ENCODE assay signal across 14 cellular contexts in genomic region chr11:65586247-65586630, GRCh38. TPM values are rescaled to one million over a fixed set of nuclear protein-coding genes. Genes with fewer than 3 reads are reported as not detected.
DNase-seq lines count a peak whose midpoint lies in the region; ATAC-seq and TF ChIP-seq lines count a peak whose summit lies in the region.
"Had no signal": no experiment of that assay in that cellular context is flagged by ENCODE, and none has a peak within 500 bp of the region (broad histone marks: within the 10 kb centered on the region; RNA-seq: fewer than 3 reads in every experiment).

No MANE protein-coding gene starts in this region.

- H3T11ph ChIP-seq in H9 (ENCODE audit: low read length), result no peak overlapping the region

- peaks cover 36% of the 10 kb centered on the region for H3K4me1 Mint-ChIP-seq in brain
- peaks cover 58% of the 10 kb centered on the region for H3K4me1 Mint-ChIP-seq in nephron progenitor cell
- peaks cover under 1 to 30% of the 10 kb centered on the region in 2 experiments; a peak in 3 of 4 replicates for H3K4me1 Mint-ChIP-seq in H9

- H3K4me3 ChIP-seq in BLaER1, result no peak overlapping the region
- H3K4me3 ChIP-seq in GM12865 (ENCODE audit: low read depth, low read length), result peak overlapping the region; percentile 34; the same call in 1 of the 2 replicates
- H3K4me3 ChIP-seq: right lobe of liver had no signal

- H3K4me3 Mint-ChIP-seq in brain (peak overlapping the region in 3 of 5 experiments; percentile 1 to 57 (median 41)), nephron progenitor cell (no peak overlapping the region), H9 (peak overlapping the region in 1 of 2 experiments; percentile 34; a peak in 3 of 5 replicates)

- H3K27ac ChIP-seq in BLaER1 (peak overlapping the region; percentile 58), H9 (ENCODE audit: insufficient read length, low read depth, low read length) (no peak overlapping the region)
- H3K27ac ChIP-seq: right lobe of liver had no signal

- H3K36me3 Mint-ChIP-seq in brain (peaks cover 12% of the 10 kb centered on the region), nephron progenitor cell (ENCODE audit: low read depth) (peaks cover 5% of the 10 kb centered on the region), H9 (ENCODE audit: insufficient read depth in 1 of 3, low read depth in 3 of 3) (peaks cover 0 to 4% (median 3%) of the 10 kb centered on the region in 3 experiments; a peak in 3 of 7 replicates)

- H3K27ac Mint-ChIP-seq in brain, result peak overlapping the region in 2 of 5 experiments; percentile 76 to 85
- peak overlapping the region; percentile 18 for H3K27ac Mint-ChIP-seq in nephron progenitor cell
- peak overlapping the region in 1 of 3 experiments; percentile 57; a peak in 1 of 7 replicates for H3K27ac Mint-ChIP-seq in H9

- no CpG with 5 or more reads among the region's 4 CpGs for WGBS in H9 (ENCODE audit: extremely low coverage, insufficient read length, low lambda C conversion rate)

- H2BK12ac ChIP-seq in H9 (ENCODE audit: insufficient read length, low read depth, low read length), result no peak overlapping the region

- H3K4me2 ChIP-seq in BLaER1 (peak overlapping the region; percentile 96), H9 (ENCODE audit: insufficient read depth, insufficient read length, low read length) (no peak overlapping the region)

- H3K4me1 ChIP-seq in BLaER1 (peaks cover 52% of the 10 kb centered on the region), H9 (ENCODE audit: insufficient read depth, low read length) (no peaks in the 10 kb centered on the region)
- H3K4me1 ChIP-seq: right lobe of liver had no signal

- H2AFZ ChIP-seq in H9 (ENCODE audit: low read length), result no peak overlapping the region

- H3K9me3 ChIP-seq in BLaER1 (no peaks in the 10 kb centered on the region), H9 (ENCODE audit: control insufficient read depth, low read depth, low read length) (no peaks in the 10 kb centered on the region)
- H3K9me3 ChIP-seq: right lobe of liver had no signal

- H2AK5ac ChIP-seq in H9 (ENCODE audit: insufficient read length, low read length), result no peak overlapping the region

- H3K23me2 ChIP-seq in H9 (ENCODE audit: insufficient read length, low read depth, low read length, poor library complexity, severe bottlenecking), result no peaks in the 10 kb centered on the region

- H3K27me3 Mint-ChIP-seq in brain, result peaks cover 19% of the 10 kb centered on the region
- peaks cover 52% of the 10 kb centered on the region for H3K27me3 Mint-ChIP-seq in nephron progenitor cell (ENCODE audit: low read depth, poor library complexity)
- peaks cover 19% of the 10 kb centered on the region for H3K27me3 Mint-ChIP-seq in H9 (ENCODE audit: low read depth)

- H3K18ac ChIP-seq in H9 (ENCODE audit: insufficient read length, low read depth, low read length), result no peak overlapping the region

- H3K27me3 ChIP-seq in BLaER1, result no peaks in the 10 kb centered on the region
- no peaks in the 10 kb centered on the region; the same call in 1 of the 2 replicates for H3K27me3 ChIP-seq in H9 (ENCODE audit: insufficient read depth, low read length)
- H3K27me3 ChIP-seq: right lobe of liver had no signal

- H4K91ac ChIP-seq in H9 (ENCODE audit: insufficient read length, low read depth, low read length), result no peak overlapping the region

- H3K56ac ChIP-seq in H9 (ENCODE audit: insufficient read length, low read depth, low read length), result no peak overlapping the region

- H4K8ac ChIP-seq in H9 (replicated peaks; ENCODE audit: insufficient read length, low read depth, low read length), result no peak overlapping the region

- no peak overlapping the region for H4K5ac ChIP-seq in H9 (ENCODE audit: insufficient read length, low read depth, low read length)

- H2BK20ac ChIP-seq in H9 (ENCODE audit: low read depth, low read length, poor library complexity, severe bottlenecking), result no peak overlapping the region

- H3K9me3 Mint-ChIP-seq in brain (peaks cover 0 to 2% (median 0%) of the 10 kb centered on the region in 5 experiments), nephron progenitor cell (no peaks in the 10 kb centered on the region), H9 (no peaks in the 10 kb centered on the region)

- H2BK5ac ChIP-seq in H9 (ENCODE audit: insufficient read length, low read length), result no peak overlapping the region

- no peaks in the 10 kb centered on the region for H3K79me2 ChIP-seq in H9 (ENCODE audit: insufficient read depth, low read length)

- no peak for DNase-seq in GM12865 (ENCODE audit: low read depth)
- DNase-seq in nephron progenitor cell, result no peak
- DNase-seq in H9, result no peak
- no peak for DNase-seq in NCI-H2107 (lab: John Stamatoyannopoulos, UW)
- DNase-seq: activated CD8-positive, alpha-beta memory T cell treated with anti-CD3 and anti-CD28 coated beads, Interleukin-2, amount 50 U/mL, for 48 hours; erythroblast; NCI-H446; right lobe of liver; T1000 had no signal

- H3K4ac ChIP-seq in H9 (ENCODE audit: low read depth, low read length), result no peak overlapping the region

- peaks cover 85% of the 10 kb centered on the region for H3K36me3 ChIP-seq in BLaER1
- H3K36me3 ChIP-seq: right lobe of liver had no signal

- no peak overlapping the region for H2BK120ac ChIP-seq in H9 (ENCODE audit: low read depth, low read length, poor library complexity, severe bottlenecking)

- H4K20me1 ChIP-seq in BLaER1, result peaks cover 47% of the 10 kb centered on the region; the same call in 1 of the 2 replicates
- no peaks in the 10 kb centered on the region for H4K20me1 ChIP-seq in H9 (ENCODE audit: control insufficient read depth, insufficient read depth, insufficient read length)

- TF ChIP-seq CTCF in GM12865 (IDR thresholded peaks at IDR 0.05; ENCODE audit: insufficient read depth, low read depth, low read length, missing control alignments), result no peak
- no peak for TF ChIP-seq CTCF in brain (conservative IDR thresholded peaks at IDR 0.05)
- TF ChIP-seq CTCF in nephron progenitor cell (IDR thresholded peaks at IDR 0.05), result no peak
- TF ChIP-seq CTCF in H9 (conservative IDR thresholded peaks at IDR 0.05), result no peak

- no peak overlapping the region for H3K14ac ChIP-seq in H9 (ENCODE audit: insufficient read depth, low read length)

- ATAC-seq in GM18520 (IDR thresholded peaks at IDR 0.05; ENCODE audit: unreplicated experiment), result no peak
- ATAC-seq in GM18861 (IDR thresholded peaks at IDR 0.05; ENCODE audit: unreplicated experiment), result no peak
- ATAC-seq: right lobe of liver had no signal

- no peak overlapping the region for H3K23ac ChIP-seq in H9 (ENCODE audit: insufficient read length, low read depth, low read length)

- H2BK15ac ChIP-seq in H9 (ENCODE audit: low read depth, low read length), result no peak overlapping the region

- H3K79me1 ChIP-seq in H9 (ENCODE audit: insufficient read depth, low read depth, low read length, poor library complexity, severe bottlenecking), result no peaks in the 10 kb centered on the region

- H3K9ac ChIP-seq in BLaER1 (peak overlapping the region; percentile 54; the same call in 1 of the 2 replicates), H9 (ENCODE audit: extremely low read depth, insufficient read length, low read length) (no peak overlapping the region)

RNA-seq across cellular contexts. Expression of gene KCNK7, which starts 9.4 kb away (rescaled TPM):
- 0.68 TPM for polyA plus RNA-seq in brain (ENCODE audit: insufficient read depth, low read depth, low replicate concordance)
- total RNA-seq in H9 (2021), result 1.8 and 2.8 TPM in 2 replicates
- total RNA-seq: G401 had no signal

RNA-seq across cellular contexts. Expression of gene EHBP1L1, which starts 10.4 kb away (rescaled TPM):
- 8.2 TPM for polyA plus RNA-seq in brain (ENCODE audit: insufficient read depth, low read depth, low replicate concordance)
- 13.8 and 14.5 TPM in 2 replicates for total RNA-seq in H9 (2021)

RNA-seq across cellular contexts. Expression of gene FAM89B, which starts 13.9 kb away (rescaled TPM):
- 116 TPM for polyA plus RNA-seq in brain (ENCODE audit: insufficient read depth, low read depth, low replicate concordance)
- 20.0 and 21.7 TPM in 2 replicates for total RNA-seq in H9 (2021)

RNA-seq across cellular contexts. Expression of gene ZNRD2, which starts 16.0 kb away (rescaled TPM):
- 108 TPM for polyA plus RNA-seq in brain (ENCODE audit: insufficient read depth, low read depth, low replicate concordance)
- 43.7 and 45.8 TPM in 2 replicates for total RNA-seq in H9 (2021)

RNA-seq across cellular contexts. Expression of gene MAP3K11, which starts 27.8 kb away (rescaled TPM):
- polyA plus RNA-seq in brain (ENCODE audit: insufficient read depth, low read depth, low replicate concordance), result 79.2 TPM
- total RNA-seq in H9 (2021), result 57.9 and 61.1 TPM in 2 replicates
